In the genomic region with DNA sequence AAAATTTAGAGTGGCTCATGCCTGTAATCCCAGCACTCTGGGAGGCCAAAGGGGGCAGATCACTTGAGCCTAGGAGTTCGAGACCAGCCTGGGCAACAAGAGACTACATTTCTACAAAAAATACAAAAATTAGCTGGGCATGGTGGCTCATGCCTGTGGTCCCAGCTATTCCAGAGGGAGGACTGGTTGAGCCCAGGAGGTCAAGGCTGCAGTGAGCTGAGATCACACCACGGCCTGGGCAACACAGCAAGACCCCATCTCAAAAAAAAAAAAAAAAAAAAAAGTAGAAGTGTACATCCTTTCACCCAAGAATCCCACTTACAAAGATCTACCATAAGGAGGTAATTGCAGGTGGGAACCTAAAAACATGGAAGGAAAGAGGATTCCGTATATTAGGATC, we compare ENCODE assay signal across 1 cellular context.
TF ChIP-seq lines count a peak whose summit lies in the region.

No MANE protein-coding gene starts in this region.

TF ChIP-seq in HepG2, 621 proteins besides CTCF, POLR2A, EP300 and RAD21:
- TF ChIP-seq ZNF121 (CRISPR knock-in tag; IDR thresholded peaks at IDR 0.05), result peak; percentile 92
- TF ChIP-seq ZMYM3 (CRISPR knock-in tag; IDR thresholded peaks at IDR 0.05), result peak; percentile 41; the same call in 1 of the 2 replicates
